ENCODE assay signal across 8 cellular contexts in genomic region chr13:112587767-112588489, GRCh38. TPM values are rescaled to one million over a fixed set of nuclear protein-coding genes. Genes with fewer than 3 reads are reported as not detected.
DNase-seq lines count a peak whose midpoint lies in the region; ATAC-seq and TF ChIP-seq lines count a peak whose summit lies in the region.

TUBGCP3 (minus strand) TSS chr13:112588153; CDS start chr13:112587980, 173 bp downstream.

- peak within 1 kb of the TSS; percentile 74 for H3K4me3 ChIP-seq in GM23338
- H3K4me3 ChIP-seq in LNCaP clone FGC (ENCODE audit: low read depth, low read length) = peak within 1 kb of the TSS; percentile 78
- H3K4me3 ChIP-seq in SJCRH30 = peak within 1 kb of the TSS; percentile 84
- peak within 1 kb of the TSS; percentile 95 for H3K4me3 ChIP-seq in neuron (ENCODE audit: low read length)

- peak within 1 kb of the TSS; percentile 97 for H3K4me3 Mint-ChIP-seq in GM23338

- H3K9me2 ChIP-seq in GM23338 (ENCODE audit: insufficient read depth) = no peaks in the 10 kb centered on the region

- no peaks in the 10 kb centered on the region for H3F3A ChIP-seq in GM23338 (replicated peaks; ENCODE audit: low read depth)

- peaks cover 9% of the 10 kb centered on the region; the same call in 1 of the 2 replicates for H3K4me1 ChIP-seq in GM23338 (ENCODE audit: insufficient read depth)
- H3K4me1 ChIP-seq in SJCRH30 = no peaks in the 10 kb centered on the region; the same call in 1 of the 2 replicates
- peaks cover 9% of the 10 kb centered on the region for H3K4me1 ChIP-seq in foreskin keratinocyte
- H3K4me1 ChIP-seq in neuron (ENCODE audit: insufficient read depth, low read length) = peaks cover 9% of the 10 kb centered on the region

- H4K20me1 ChIP-seq in GM23338 (replicated peaks; ENCODE audit: insufficient read depth) = no peaks in the 10 kb centered on the region; the same call in 1 of the 2 replicates

- peaks cover 44% of the 10 kb centered on the region for H3K79me2 ChIP-seq in GM23338 (replicated peaks; ENCODE audit: insufficient read depth)

- no peaks in the 10 kb centered on the region; the same call in 1 of the 2 replicates for H3K36me3 ChIP-seq in GM23338 (ENCODE audit: insufficient read depth)
- H3K36me3 ChIP-seq in SJCRH30 = 0 out of 2 replicates have a peak, but pooled peaks cover 7% of the 10 kb centered on the region
- no peaks in the 10 kb centered on the region for H3K36me3 ChIP-seq in neuron (ENCODE audit: insufficient read depth, low read length)

- peaks cover 6% of the 10 kb centered on the region; the same call in 2 of the 3 replicates for H3K36me3 Mint-ChIP-seq in GM23338 (ENCODE audit: low read depth)

- peak within 1 kb of the TSS; percentile 95 for H3K27ac ChIP-seq in GM23338 (ENCODE audit: low read depth)
- H3K27ac ChIP-seq in SJCRH30 = peak within 1 kb of the TSS; percentile 97
- peak within 1 kb of the TSS; percentile 88 for H3K27ac ChIP-seq in foreskin keratinocyte

- H3K4me2 ChIP-seq in GM23338 = peak within 1 kb of the TSS; percentile 85

- no peaks in the 10 kb centered on the region for H3K27me3 ChIP-seq in GM23338 (ENCODE audit: insufficient read depth)
- H3K27me3 ChIP-seq in SJCRH30 = no peaks in the 10 kb centered on the region
- H3K27me3 ChIP-seq in foreskin keratinocyte = no peaks in the 10 kb centered on the region
- no peaks in the 10 kb centered on the region for H3K27me3 ChIP-seq in neuron (ENCODE audit: insufficient read depth, low read length)

- H3K27me3 Mint-ChIP-seq in GM23338 (ENCODE audit: insufficient read depth, low read depth, poor library complexity) = no peaks in the 10 kb centered on the region

- no peaks in the 10 kb centered on the region for H3K9me3 Mint-ChIP-seq in GM23338

- peak; percentile 87 for ATAC-seq in GM23338
- ATAC-seq in foreskin keratinocyte = peak; percentile 86

- peaks cover 26% of the 10 kb centered on the region for H3K4me1 Mint-ChIP-seq in GM23338

- peak within 1 kb of the TSS; percentile 91 for H3K27ac Mint-ChIP-seq in GM23338

- peak within 1 kb of the TSS; percentile 98 for H2AFZ ChIP-seq in GM23338
- H2AFZ ChIP-seq in neuron (ENCODE audit: low read depth, low read length) = peak within 1 kb of the TSS; percentile 94

- TF ChIP-seq CTCF in GM23338 (conservative IDR thresholded peaks at IDR 0.05; ENCODE audit: low read depth in 2 of 2) = no peak
- no peak for TF ChIP-seq CTCF in LNCaP clone FGC (IDR thresholded peaks at IDR 0.05; ENCODE audit: control insufficient read depth, extremely low read depth, insufficient read depth)
- peak; percentile 10 for TF ChIP-seq CTCF in foreskin keratinocyte (conservative IDR thresholded peaks at IDR 0.05)

- DNase-seq in ELF-1 (ENCODE audit: low read depth, low spot score) = peak; percentile 87
- DNase-seq in GM23338 (ENCODE audit: low spot score) = peak; percentile 88
- no peak for DNase-seq in LNCaP clone FGC (ENCODE audit: low read depth)
- peak; percentile 85 to 88 for DNase-seq in SJCRH30
- DNase-seq in activated gamma-delta T cell treated with anti-CD3 and anti-CD28 coated beads, Interleukin-2, amount 50 U/mL, for 16 hours (ENCODE audit: low read depth) = peak; percentile 53
- peak; percentile 41 to 64 for DNase-seq in foreskin keratinocyte
- DNase-seq in stromal cell of bone marrow (ENCODE audit: low read depth) = peak; percentile 63

- H3K9me3 ChIP-seq in SJCRH30 (replicated peaks) (no peaks in the 10 kb centered on the region), neuron (ENCODE audit: low read length) (no peaks in the 10 kb centered on the region)

TF ChIP-seq in GM23338, 12 proteins besides CTCF, POLR2A, EP300 and RAD21:
- TF ChIP-seq ETS1 (IDR thresholded peaks at IDR 0.05) (0 out of 2 replicates have a peak, but pooled peaks have one; percentile 29), POLR2AphosphoS5 (IDR thresholded peaks at IDR 0.05; ENCODE audit: low read depth) (peak; percentile 73), ZNF331 (CRISPR knock-in tag; IDR thresholded peaks at IDR 0.05; ENCODE audit: low read depth) (no peak), ZNF462 (CRISPR knock-in tag; IDR thresholded peaks at IDR 0.05) (no peak), EZH2phosphoT487 (IDR thresholded peaks at IDR 0.05; ENCODE audit: unreplicated experiment) (no peak), NANOG (IDR thresholded peaks at IDR 0.05; ENCODE audit: borderline replicate concordance) (no peak), STAT1 (IDR thresholded peaks at IDR 0.05; ENCODE audit: unreplicated experiment) (no peak), CREB1 (CRISPR knock-in tag; IDR thresholded peaks at IDR 0.05; ENCODE audit: low read depth) (peak; percentile 60)

RNA-seq across cellular contexts. Expression of gene TUBGCP3, which starts in this region (rescaled TPM):
- total RNA-seq in GM23338 (2014; rRNA removed; shearing (Covaris generic)) = 36.4 and 40.2 TPM in 2 replicates
- polyA plus RNA-seq in GM23338 (2016; fragmentation: Nextera tagmentation; extraction: Ambion mirVana) (12.4 and 12.8 TPM in 2 replicates), foreskin keratinocyte (10.0 and 10.4 TPM in 2 replicates)
- 27.8 and 32.9 TPM in 2 replicates for total RNA-seq in SJCRH30 (2014; rRNA removed; shearing (Covaris generic))
- 26.4 and 28.3 TPM in 2 replicates for total RNA-seq in foreskin keratinocyte
